In genomic region chr16:50858376-50858775, GRCh38 we compare ENCODE assay signal across 19 cellular contexts.
DNase-seq lines count a peak whose midpoint lies in the region; ATAC-seq and TF ChIP-seq lines count a peak whose summit lies in the region.
"Had no signal": no experiment of that assay in that cellular context is flagged by ENCODE, and none has a peak within 500 bp of the region (broad histone marks: within the 10 kb centered on the region; RNA-seq: fewer than 3 reads in every experiment).

No MANE protein-coding gene starts in this region.

- POLR2A ChIA-PET in activated CD8-positive, alpha-beta T cell treated with anti-CD3 and anti-CD28 coated beads, Interleukin-2, amount 10 ng/mL, durations not matched to agents 7 days and 5 days (lab: Charles Lee), result no interaction called here
- POLR2A ChIA-PET in activated CD8-positive, alpha-beta T cell treated with anti-CD3 and anti-CD28 coated beads for 36 hours (lab: Charles Lee), result no interaction called here

- TF ChIP-seq POLR2A in esophagus muscularis mucosa (IDR thresholded peaks at IDR 0.05; ENCODE audit: low read depth), result no peak

- no peaks in the 10 kb centered on the region for H3K36me3 Mint-ChIP-seq in activated CD8-positive, alpha-beta T cell treated with anti-CD3 and anti-CD28 coated beads, Interleukin-2, amount 10 ng/mL, durations not matched to agents 7 days and 5 days (ENCODE audit: low read depth)
- no peaks in the 10 kb centered on the region for H3K36me3 Mint-ChIP-seq in activated CD8-positive, alpha-beta T cell treated with anti-CD3 and anti-CD28 coated beads for 36 hours (ENCODE audit: low read depth)
- H3K36me3 Mint-ChIP-seq: CD4-positive, CD25-positive, alpha-beta regulatory T cell; CD8-positive, alpha-beta T cell had no signal

- ATAC-seq in activated CD8-positive, alpha-beta T cell treated with anti-CD3 and anti-CD28 coated beads, Interleukin-2, amount 10 ng/mL, durations not matched to agents 7 days and 5 days, result no peak
- no peak for ATAC-seq in activated CD8-positive, alpha-beta T cell treated with anti-CD3 and anti-CD28 coated beads for 36 hours
- no peak for ATAC-seq in GM21360 (IDR thresholded peaks at IDR 0.05; ENCODE audit: unreplicated experiment)
- ATAC-seq: CD8-positive, alpha-beta T cell; HCT116 had no signal

- H3K4me1 Mint-ChIP-seq in activated CD8-positive, alpha-beta T cell treated with anti-CD3 and anti-CD28 coated beads, Interleukin-2, amount 10 ng/mL, durations not matched to agents 7 days and 5 days (ENCODE audit: low read depth), result no peaks in the 10 kb centered on the region
- H3K4me1 Mint-ChIP-seq in activated CD8-positive, alpha-beta T cell treated with anti-CD3 and anti-CD28 coated beads for 36 hours (ENCODE audit: low read depth), result no peaks in the 10 kb centered on the region
- H3K4me1 Mint-ChIP-seq: B cell; CD4-positive, CD25-positive, alpha-beta regulatory T cell had no signal

- H3K4me1 ChIP-seq in esophagus muscularis mucosa, result no peaks in the 10 kb centered on the region
- H3K4me1 ChIP-seq: BLaER1 had no signal

- no peak overlapping the region for H3K4me3 Mint-ChIP-seq in activated CD8-positive, alpha-beta T cell treated with anti-CD3 and anti-CD28 coated beads, Interleukin-2, amount 10 ng/mL, durations not matched to agents 7 days and 5 days
- H3K4me3 Mint-ChIP-seq in activated CD8-positive, alpha-beta T cell treated with anti-CD3 and anti-CD28 coated beads for 36 hours, result no peak overlapping the region
- H3K4me3 Mint-ChIP-seq: B cell; CD4-positive, CD25-positive, alpha-beta regulatory T cell; CD8-positive, alpha-beta T cell; H9 had no signal

- no peak overlapping the region for H3K27ac ChIP-seq in esophagus muscularis mucosa (replicated peaks in 1 of 4)
- H3K27ac ChIP-seq: 22Rv1, BLaER1, C4-2B, GM23248 had no signal

- no peak overlapping the region for H3K4me3 ChIP-seq in esophagus muscularis mucosa
- H3K4me3 ChIP-seq: BLaER1, GM23248 had no signal

- H3K9me3 Mint-ChIP-seq in activated CD8-positive, alpha-beta T cell treated with anti-CD3 and anti-CD28 coated beads, Interleukin-2, amount 10 ng/mL, durations not matched to agents 7 days and 5 days (ENCODE audit: insufficient read depth), result no peaks in the 10 kb centered on the region
- no peaks in the 10 kb centered on the region for H3K9me3 Mint-ChIP-seq in activated CD8-positive, alpha-beta T cell treated with anti-CD3 and anti-CD28 coated beads for 36 hours
- H3K9me3 Mint-ChIP-seq: CD4-positive, CD25-positive, alpha-beta regulatory T cell; CD8-positive, alpha-beta T cell had no signal

- peak; percentile 12 for DNase-seq in activated CD8-positive, alpha-beta T cell treated with anti-CD3 and anti-CD28 coated beads, Interleukin-2, amount 10 ng/mL, durations not matched to agents 7 days and 5 days
- no peak for DNase-seq in activated CD8-positive, alpha-beta T cell treated with anti-CD3 and anti-CD28 coated beads for 36 hours
- DNase-seq in esophagus muscularis mucosa (ENCODE audit: extremely low spot score), result peak; percentile 60
- peak; percentile 1 for DNase-seq in mucosa of gallbladder (ENCODE audit: low spot score)
- DNase-seq in NCI-H146 (lab: John Stamatoyannopoulos, UW), result no peak
- DNase-seq in cardiac septum (ENCODE audit: low spot score), result no peak
- DNase-seq: Caco-2; CD4-positive, CD25-positive, alpha-beta regulatory T cell; DMS153; DND-41; GM23248; H9 had no signal

- 85% methylated on average over 6 of the region's 6 CpGs for WGBS in esophagus muscularis mucosa

- H3K9me3 ChIP-seq in esophagus muscularis mucosa, result peaks cover 0 to 8% (median 1%) of the 10 kb centered on the region in 4 donors
- H3K9me3 ChIP-seq: BLaER1, Caco-2 had no signal

- intact Hi-C loops in activated CD8-positive, alpha-beta T cell treated with anti-CD3 and anti-CD28 coated beads for 36 hours (cut with micrococcal nuclease), result no loop called here
- intact Hi-C loops in esophagus muscularis mucosa (cut with DNase I) (no loop called here), cardiac septum (cut with DNase I) (no loop called here)

- H3K36me3 ChIP-seq in esophagus muscularis mucosa, result no peaks in the 10 kb centered on the region
- H3K36me3 ChIP-seq: BLaER1 had no signal

- no peak for TF ChIP-seq EP300 in esophagus muscularis mucosa (IDR thresholded peaks at IDR 0.05)

- no peak overlapping the region for H3K27ac Mint-ChIP-seq in activated CD8-positive, alpha-beta T cell treated with anti-CD3 and anti-CD28 coated beads, Interleukin-2, amount 10 ng/mL, durations not matched to agents 7 days and 5 days
- H3K27ac Mint-ChIP-seq in activated CD8-positive, alpha-beta T cell treated with anti-CD3 and anti-CD28 coated beads for 36 hours, result no peak overlapping the region
- H3K27ac Mint-ChIP-seq: B cell; CD4-positive, CD25-positive, alpha-beta regulatory T cell; CD8-positive, alpha-beta T cell had no signal

- H3K27me3 ChIP-seq in esophagus muscularis mucosa, result no peaks in the 10 kb centered on the region
- H3K27me3 ChIP-seq: BLaER1 had no signal

- CTCF ChIA-PET in activated CD8-positive, alpha-beta T cell treated with anti-CD3 and anti-CD28 coated beads, Interleukin-2, amount 10 ng/mL, durations not matched to agents 7 days and 5 days (lab: Charles Lee), result no interaction called here
- CTCF ChIA-PET in activated CD8-positive, alpha-beta T cell treated with anti-CD3 and anti-CD28 coated beads for 36 hours (lab: Charles Lee), result interaction anchor here (1.5 kb wide), 1 partner anchor 52 kb away, joined by 3 read pairs; no protein-coding TSS in a partner anchor

- no peak for TF ChIP-seq CTCF in activated CD8-positive, alpha-beta T cell treated with anti-CD3 and anti-CD28 coated beads for 36 hours (IDR thresholded peaks at IDR 0.05)
- TF ChIP-seq CTCF in esophagus muscularis mucosa (IDR thresholded peaks at IDR 0.05), result no peak

- H3K27me3 Mint-ChIP-seq in activated CD8-positive, alpha-beta T cell treated with anti-CD3 and anti-CD28 coated beads, Interleukin-2, amount 10 ng/mL, durations not matched to agents 7 days and 5 days (ENCODE audit: low read depth), result peaks cover 2% of the 10 kb centered on the region
- peaks cover 7% of the 10 kb centered on the region for H3K27me3 Mint-ChIP-seq in activated CD8-positive, alpha-beta T cell treated with anti-CD3 and anti-CD28 coated beads for 36 hours

Comparison
In these comparisons a context has a peak if more than half of its experiments do, and no peak if none do; other contexts are left out.
1. DNase-seq: peak in activated CD8-positive, alpha-beta T cell treated with anti-CD3 and anti-CD28 coated beads, Interleukin-2, amount 10 ng/mL, durations not matched to agents 7 days and 5 days (single experiment), esophagus muscularis mucosa (single experiment) and mucosa of gallbladder (single experiment); none in activated CD8-positive, alpha-beta T cell treated with anti-CD3 and anti-CD28 coated beads for 36 hours (single experiment), NCI-H146 (single experiment) and cardiac septum (single experiment).